1 cellular context compared by ENCODE assay signal in the genomic region with DNA sequence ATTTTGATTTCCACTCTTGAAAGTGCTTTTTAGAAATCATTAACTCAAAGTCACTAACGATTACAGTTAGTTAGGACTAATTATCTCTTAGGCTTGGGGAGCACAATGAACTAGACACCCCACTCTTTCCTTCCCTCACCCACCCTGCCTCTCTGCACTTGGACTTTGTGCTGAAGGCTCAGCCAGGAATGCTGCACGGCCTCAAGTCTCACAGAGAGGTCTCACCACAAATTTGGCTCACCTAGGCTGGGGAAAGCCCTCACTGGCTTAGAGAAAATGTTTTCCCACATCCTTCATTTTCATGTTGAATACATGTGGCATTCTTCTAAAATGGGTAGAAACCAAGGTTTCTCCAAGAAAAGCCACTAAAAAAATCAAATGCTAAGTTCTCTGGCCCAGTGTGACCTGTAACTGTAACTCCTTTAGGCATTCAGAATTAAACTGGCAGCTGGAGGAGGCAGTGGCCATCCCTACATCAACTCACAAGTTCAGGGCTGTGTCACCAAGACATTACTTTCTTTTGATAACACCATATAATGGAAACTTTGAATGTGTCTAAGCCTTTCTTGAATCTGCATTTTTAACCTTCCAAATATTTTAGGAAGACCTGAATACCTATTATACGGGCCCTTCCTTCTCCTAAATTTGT.
TF ChIP-seq lines count a peak whose summit lies in the region.

No MANE protein-coding gene starts in this region.

TF ChIP-seq in K562, 482 proteins besides CTCF, POLR2A, EP300 and RAD21:
- TF ChIP-seq HDAC2 (IDR thresholded peaks at IDR 0.05) (no peak), CHCHD3 (CRISPR knock-in tag; IDR thresholded peaks at IDR 0.05) (no peak)
- TF ChIP-seq, protein P1, sequence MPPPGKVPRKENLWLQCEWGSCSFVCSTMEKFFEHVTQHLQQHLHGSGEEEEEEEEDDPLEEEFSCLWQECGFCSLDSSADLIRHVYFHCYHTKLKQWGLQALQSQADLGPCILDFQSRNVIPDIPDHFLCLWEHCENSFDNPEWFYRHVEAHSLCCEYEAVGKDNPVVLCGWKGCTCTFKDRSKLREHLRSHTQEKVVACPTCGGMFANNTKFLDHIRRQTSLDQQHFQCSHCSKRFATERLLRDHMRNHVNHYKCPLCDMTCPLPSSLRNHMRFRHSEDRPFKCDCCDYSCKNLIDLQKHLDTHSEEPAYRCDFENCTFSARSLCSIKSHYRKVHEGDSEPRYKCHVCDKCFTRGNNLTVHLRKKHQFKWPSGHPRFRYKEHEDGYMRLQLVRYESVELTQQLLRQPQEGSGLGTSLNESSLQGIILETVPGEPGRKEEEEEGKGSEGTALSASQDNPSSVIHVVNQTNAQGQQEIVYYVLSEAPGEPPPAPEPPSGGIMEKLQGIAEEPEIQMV (tag; conservative IDR thresholded peaks at IDR 0.05; ENCODE audit: low read depth), result no peak
